ENCODE assay signal across 8 cellular contexts in genomic region chr14:99755629-99756603, GRCh38. TPM values are rescaled to one million over a fixed set of nuclear protein-coding genes. Genes with fewer than 3 reads are reported as not detected.
A peak's percentile ranks its signal among the peaks of the same experiment; 100 is the strongest.
DNase-seq lines count a peak whose midpoint lies in the region; ATAC-seq and TF ChIP-seq lines count a peak whose summit lies in the region.

No MANE protein-coding gene starts in this region.

- H3K4me1 ChIP-seq in ascending aorta (peaks cover 16 to 47% of the 10 kb centered on the region in 2 donors), left ventricle myocardium inferior (peaks cover 78% of the 10 kb centered on the region)

- peaks cover 28% of the 10 kb centered on the region for H3K27me3 Mint-ChIP-seq in activated T-helper 1 cell treated with anti-CD3 and anti-CD28 coated beads, Interleukin-12 subunit alpha, Interleukin-12 subunit beta, Interleukin-2, Interleukin-4 antibody, amounts not matched to agents 30 ng/mL and 10 ng/mL and 1 ng/mL, durations not matched to agents 14 hours and 24 hours and 36 hours (ENCODE audit: insufficient read depth)

- peak overlapping the region; percentile 22 to 48 for H3K27ac ChIP-seq in ascending aorta
- H3K27ac ChIP-seq in left ventricle myocardium inferior (replicated peaks), result peak overlapping the region; percentile 29

- no peak overlapping the region for H3K4me3 Mint-ChIP-seq in activated T-helper 1 cell treated with anti-CD3 and anti-CD28 coated beads, Interleukin-12 subunit alpha, Interleukin-12 subunit beta, Interleukin-2, Interleukin-4 antibody, amounts not matched to agents 30 ng/mL and 10 ng/mL and 1 ng/mL, durations not matched to agents 14 hours and 24 hours and 36 hours

- H3K36me3 ChIP-seq in ascending aorta, result no peaks in the 10 kb centered on the region
- H3K36me3 ChIP-seq in left ventricle myocardium inferior, result no peaks in the 10 kb centered on the region

- H3K27ac Mint-ChIP-seq in activated T-helper 1 cell treated with anti-CD3 and anti-CD28 coated beads, Interleukin-12 subunit alpha, Interleukin-12 subunit beta, Interleukin-2, Interleukin-4 antibody, amounts not matched to agents 30 ng/mL and 10 ng/mL and 1 ng/mL, durations not matched to agents 14 hours and 24 hours and 36 hours, result no peak overlapping the region

- no peaks in the 10 kb centered on the region for H3K27me3 ChIP-seq in ascending aorta
- H3K27me3 ChIP-seq in left ventricle myocardium inferior (ENCODE audit: low read depth), result no peaks in the 10 kb centered on the region

- no peak for ATAC-seq in HG02798 (IDR thresholded peaks at IDR 0.05; ENCODE audit: poor library complexity, unreplicated experiment)

- in situ Hi-C loops in G401 (cut with HindIII; ENCODE audit: low sequenced_read_pairs), result no loop called here

- H3K4me1 Mint-ChIP-seq in activated T-helper 1 cell treated with anti-CD3 and anti-CD28 coated beads, Interleukin-12 subunit alpha, Interleukin-12 subunit beta, Interleukin-2, Interleukin-4 antibody, amounts not matched to agents 30 ng/mL and 10 ng/mL and 1 ng/mL, durations not matched to agents 14 hours and 24 hours and 36 hours (ENCODE audit: low read depth), result no peaks in the 10 kb centered on the region

- TF ChIP-seq CTCF in ascending aorta (IDR thresholded peaks at IDR 0.05), result no peak
- TF ChIP-seq CTCF in left ventricle myocardium inferior (IDR thresholded peaks at IDR 0.05; ENCODE audit: borderline replicate concordance), result no peak
- no peak for TF ChIP-seq CTCF in retinal pigment epithelial cell (conservative IDR thresholded peaks at IDR 0.05; ENCODE audit: low read depth, low read length)

- DNase-seq in G401 (ENCODE audit: low spot score) (peak; percentile 10), ascending aorta (ENCODE audit: low spot score in 2 of 2) (peak; percentile 78 to 97), left ventricle myocardium inferior (peak; percentile 82), retinal pigment epithelial cell (ENCODE audit: low read depth) (peak; percentile 75), NCI-H748 treated with DMSO at 0.1 percent for 48 hours (lab: John Stamatoyannopoulos, UW) (no peak), NOMO-1 treated with DMSO at 0.1 percent for 48 hours (lab: John Stamatoyannopoulos, UW; ENCODE audit: unreplicated experiment) (no peak)
- no peak for DNase-seq in activated T-helper 1 cell treated with anti-CD3 and anti-CD28 coated beads, Interleukin-12 subunit alpha, Interleukin-12 subunit beta, Interleukin-2, Interleukin-4 antibody, amounts not matched to agents 30 ng/mL and 10 ng/mL and 1 ng/mL, durations not matched to agents 14 hours and 24 hours and 36 hours (ENCODE audit: low spot score)

- H3K4me3 ChIP-seq in ascending aorta (no peak overlapping the region), left ventricle myocardium inferior (no peak overlapping the region), retinal pigment epithelial cell (ENCODE audit: low read length) (no peak overlapping the region)

- intact Hi-C loops in ascending aorta (cut with DNase I) (loop anchor here (1.0 to 10.0 kb wide), 2 partner anchors 10 to 619 kb away; partner anchors contain the start of gene WDR25), left ventricle myocardium inferior (cut with micrococcal nuclease) (no loop called here)
- intact Hi-C loops in activated T-helper 1 cell treated with anti-CD3 and anti-CD28 coated beads, Interleukin-12 subunit alpha, Interleukin-12 subunit beta, Interleukin-2, Interleukin-4 antibody, amounts not matched to agents 30 ng/mL and 10 ng/mL and 1 ng/mL, durations not matched to agents 14 hours and 24 hours and 36 hours (cut with micrococcal nuclease), result no loop called here

- H3K9me3 ChIP-seq in ascending aorta, result no peaks in the 10 kb centered on the region
- no peaks in the 10 kb centered on the region for H3K9me3 ChIP-seq in left ventricle myocardium inferior (replicated peaks)

- H3K36me3 Mint-ChIP-seq in activated T-helper 1 cell treated with anti-CD3 and anti-CD28 coated beads, Interleukin-12 subunit alpha, Interleukin-12 subunit beta, Interleukin-2, Interleukin-4 antibody, amounts not matched to agents 30 ng/mL and 10 ng/mL and 1 ng/mL, durations not matched to agents 14 hours and 24 hours and 36 hours (ENCODE audit: low read depth), result no peaks in the 10 kb centered on the region

- no peaks in the 10 kb centered on the region for H3K9me3 Mint-ChIP-seq in activated T-helper 1 cell treated with anti-CD3 and anti-CD28 coated beads, Interleukin-12 subunit alpha, Interleukin-12 subunit beta, Interleukin-2, Interleukin-4 antibody, amounts not matched to agents 30 ng/mL and 10 ng/mL and 1 ng/mL, durations not matched to agents 14 hours and 24 hours and 36 hours

RNA-seq across cellular contexts. Expression of gene EML1, which starts 37.3 kb away (rescaled TPM):
- 19.2 and 23.5 TPM in 2 replicates for total RNA-seq in G401 (2014; rRNA removed; shearing (Covaris generic))
- total RNA-seq in ascending aorta, result 28.3 TPM
- 33.3 TPM for total RNA-seq in left ventricle myocardium inferior
- 0.76 and 0.91 TPM in 2 replicates for total RNA-seq in activated T-helper 1 cell treated with anti-CD3 and anti-CD28 coated beads, Interleukin-12 subunit alpha, Interleukin-12 subunit beta, Interleukin-2, Interleukin-4 antibody, amounts not matched to agents 30 ng/mL and 10 ng/mL and 1 ng/mL, durations not matched to agents 14 hours and 24 hours and 36 hours

Comparison
In these comparisons a context has a peak if more than half of its experiments do, and no peak if none do; other contexts are left out.
1. DNase-seq: peak in G401 (single experiment), ascending aorta (2 of 2), left ventricle myocardium inferior (single experiment) and retinal pigment epithelial cell (single experiment); none in activated T-helper 1 cell treated with anti-CD3 and anti-CD28 coated beads, Interleukin-12 subunit alpha, Interleukin-12 subunit beta, Interleukin-2, Interleukin-4 antibody, amounts not matched to agents 30 ng/mL and 10 ng/mL and 1 ng/mL, durations not matched to agents 14 hours and 24 hours and 36 hours (single experiment), NCI-H748 treated with DMSO at 0.1 percent for 48 hours (single experiment) and NOMO-1 treated with DMSO at 0.1 percent for 48 hours (single experiment).
2. RNA of gene EML1, which starts 37.3 kb away (total RNA-seq): 33.3 TPM in left ventricle myocardium inferior (single experiment), 28.3 TPM in ascending aorta (single experiment) and 19.2 to 23.5 TPM in G401; 0.76 to 0.91 TPM in activated T-helper 1 cell treated with anti-CD3 and anti-CD28 coated beads, Interleukin-12 subunit alpha, Interleukin-12 subunit beta, Interleukin-2, Interleukin-4 antibody, amounts not matched to agents 30 ng/mL and 10 ng/mL and 1 ng/mL, durations not matched to agents 14 hours and 24 hours and 36 hours; every median in the first group is over 10 times any median in the second.